ENCODE assay signal across 33 cellular contexts in the genomic region with DNA sequence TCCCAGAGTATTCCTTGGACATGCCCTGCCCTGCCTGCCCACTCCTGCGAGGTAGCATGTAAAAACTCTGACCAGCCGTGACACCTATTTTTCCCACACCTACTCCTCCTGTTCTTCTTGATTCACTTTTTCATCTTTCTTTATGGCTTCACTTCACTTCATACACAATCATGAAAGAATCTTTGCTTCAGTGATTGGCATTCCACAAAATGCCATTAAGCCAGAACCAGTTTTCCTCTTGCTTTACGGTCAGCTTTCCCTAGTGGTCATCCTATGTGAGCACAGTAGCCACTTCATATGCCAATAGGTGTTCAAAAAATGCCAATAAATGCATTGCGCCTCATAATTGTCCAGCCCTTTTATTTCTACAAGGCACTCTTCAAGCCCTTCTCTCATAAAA. TPM values are rescaled to one million over a fixed set of nuclear protein-coding genes. Genes with fewer than 3 reads are reported as not detected.
A peak's percentile ranks its signal among the peaks of the same experiment; 100 is the strongest.
DNase-seq lines count a peak whose midpoint lies in the region; ATAC-seq and TF ChIP-seq lines count a peak whose summit lies in the region.
"Had no signal": no experiment of that assay in that cellular context is flagged by ENCODE, and none has a peak within 500 bp of the region (broad histone marks: within the 10 kb centered on the region; RNA-seq: fewer than 3 reads in every experiment).

No MANE protein-coding gene starts in this region.

- peak; percentile 41 for DNase-seq in ACHN
- no peak for DNase-seq in RWPE2 (ENCODE audit: low spot score)
- no peak for DNase-seq in esophagus squamous epithelium (lab: John Stamatoyannopoulos, UW)
- no peak for DNase-seq in natural killer cell treated with Interleukin-12 subunit alpha and Interleukin-12 subunit beta and Interleukin-15 and Interleukin-18, amount 100 ng/mL, for 72 hours (ENCODE audit: low spot score)
- DNase-seq in dedifferentiated amniotic fluid mesenchymal stem cell (ENCODE audit: extremely low spot score) = no peak
- DNase-seq in HFFc6 = no peak
- no peak for DNase-seq in stimulated activated naive CD4-positive, alpha-beta T cell (lab: John Stamatoyannopoulos, UW)
- DNase-seq in stimulated activated CD4-positive, alpha-beta T cell treated with anti-CD3 and anti-CD28 coated beads, Interleukin-1b, Interleukin-23, amount 100 ng/mL, for 48 hours = no peak
- DNase-seq: activated CD4-positive, alpha-beta T cell treated with anti-CD3 and anti-CD28 coated beads for 4 hours; activated effector memory CD4-positive, alpha-beta T cell treated with anti-CD3 and anti-CD28 coated beads, Interleukin-2, amount 50 U/mL, for 16 hours; activated T-cell treated with anti-CD3 and anti-CD28 coated beads for 4 hours; CD8-positive, alpha-beta T cell; effector CD4-positive, alpha-beta T cell; foreskin melanocyte; heart right ventricle; Karpas-422; left colon; MV-4-11; NCI-H1436; NCI-H2081 treated with DMSO at 0.1 percent for 48 hours; NCI-H345; NCI-H748 treated with DMSO at 0.1 percent for 48 hours; pancreas; retina; SJCRH30; WERI-Rb-1 had no signal

- intact Hi-C loops in esophagus squamous epithelium (cut with DNase I) = no loop called here

- in situ Hi-C loops in ACHN (cut with HindIII; ENCODE audit: low pct_ligation_motif_present, low pct_unique_long_range_greater_than_20kb, low sequenced_read_pairs) = no loop called here

- H3K27me3 Mint-ChIP-seq in natural killer cell treated with Interleukin-12 subunit alpha and Interleukin-12 subunit beta and Interleukin-15 and Interleukin-18, amount 100 ng/mL, for 72 hours = no peaks in the 10 kb centered on the region
- peaks cover 7% of the 10 kb centered on the region; the same call in 1 of the 2 replicates for H3K27me3 Mint-ChIP-seq in HFFc6 (ENCODE audit: insufficient read depth)
- H3K27me3 Mint-ChIP-seq: activated naive CD8-positive, alpha-beta T cell; B cell had no signal

- peak overlapping the region; percentile 82 for H3K4me3 Mint-ChIP-seq in natural killer cell treated with Interleukin-12 subunit alpha and Interleukin-12 subunit beta and Interleukin-15 and Interleukin-18, amount 100 ng/mL, for 72 hours
- no peak overlapping the region for H3K4me3 Mint-ChIP-seq in HFFc6
- H3K4me3 Mint-ChIP-seq: activated CD8-positive, alpha-beta T cell treated with anti-CD3 and anti-CD28 coated beads, Interleukin-2, amount 10 ng/mL, durations not matched to agents 7 days and 5 days; activated naive CD8-positive, alpha-beta T cell; B cell; CD8-positive, alpha-beta T cell; neural progenitor cell; stimulated activated naive CD8-positive, alpha-beta T cell treated with anti-CD3 and anti-CD28 coated beads, Interleukin-15, Interleukin-2, amounts not matched to agents 100 ng/mL and 50 ng/mL, for 24 hours had no signal

- H3K4me1 ChIP-seq in RWPE2 (ENCODE audit: insufficient read depth, poor library complexity, severe bottlenecking) (peaks cover 16% of the 10 kb centered on the region), esophagus squamous epithelium (peaks cover 0 to 50% (median 6%) of the 10 kb centered on the region in 3 donors)
- H3K4me1 ChIP-seq: heart right ventricle, pancreas, SJCRH30 had no signal

- TF ChIP-seq CTCF in RWPE2 (IDR thresholded peaks at IDR 0.05; ENCODE audit: poor library complexity, severe bottlenecking) (no peak), esophagus squamous epithelium (IDR thresholded peaks at IDR 0.05) (no peak), HFFc6 (IDR thresholded peaks at IDR 0.05) (no peak)

- peaks cover 73 to 75% of the 10 kb centered on the region in 2 donors for H3K4me1 Mint-ChIP-seq in natural killer cell treated with Interleukin-12 subunit alpha and Interleukin-12 subunit beta and Interleukin-15 and Interleukin-18, amount 100 ng/mL, for 72 hours (ENCODE audit: low read depth in 2 of 2)
- no peaks in the 10 kb centered on the region for H3K4me1 Mint-ChIP-seq in HFFc6 (ENCODE audit: low read depth)
- H3K4me1 Mint-ChIP-seq: neural progenitor cell had no signal

- no peak overlapping the region for H3K4me3 ChIP-seq in RWPE2 (ENCODE audit: severe bottlenecking)
- H3K4me3 ChIP-seq in esophagus squamous epithelium = no peak overlapping the region
- H3K4me3 ChIP-seq: heart right ventricle, neural progenitor cell, pancreas, SJCRH30, skin epidermis, thoracic aorta had no signal

- no peaks in the 10 kb centered on the region for H3K36me3 ChIP-seq in RWPE2 (ENCODE audit: low read depth)
- H3K36me3 ChIP-seq in esophagus squamous epithelium = no peaks in the 10 kb centered on the region
- H3K36me3 ChIP-seq: heart right ventricle, neural progenitor cell, pancreas, SJCRH30, thoracic aorta, WERI-Rb-1 had no signal

- H3K27ac ChIP-seq in RWPE2 (ENCODE audit: poor library complexity, severe bottlenecking) (peak overlapping the region; percentile 51), esophagus squamous epithelium (peak overlapping the region; percentile 29 to 81 (median 56))
- H3K27ac ChIP-seq: heart right ventricle, neural progenitor cell, SJCRH30, thoracic aorta, WERI-Rb-1 had no signal

- 62 to 63% methylated on average over 4 of the region's 4 CpGs for WGBS in esophagus squamous epithelium, 2 donors

- H3K9me3 Mint-ChIP-seq in natural killer cell treated with Interleukin-12 subunit alpha and Interleukin-12 subunit beta and Interleukin-15 and Interleukin-18, amount 100 ng/mL, for 72 hours = peaks cover 2% of the 10 kb centered on the region
- peaks cover 4% of the 10 kb centered on the region; the same call in 1 of the 2 replicates for H3K9me3 Mint-ChIP-seq in HFFc6
- H3K9me3 Mint-ChIP-seq: CD8-positive, alpha-beta T cell; stimulated activated naive CD8-positive, alpha-beta T cell treated with anti-CD3 and anti-CD28 coated beads, Interleukin-15, Interleukin-2, amounts not matched to agents 100 ng/mL and 50 ng/mL, for 24 hours had no signal

- no peaks in the 10 kb centered on the region for H3K36me3 Mint-ChIP-seq in natural killer cell treated with Interleukin-12 subunit alpha and Interleukin-12 subunit beta and Interleukin-15 and Interleukin-18, amount 100 ng/mL, for 72 hours
- H3K36me3 Mint-ChIP-seq in HFFc6 (ENCODE audit: low read depth) = no peaks in the 10 kb centered on the region; the same call in 1 of the 2 replicates
- H3K36me3 Mint-ChIP-seq: activated naive CD8-positive, alpha-beta T cell; CD8-positive, alpha-beta T cell; neural progenitor cell had no signal

- ATAC-seq in RWPE2 (ENCODE audit: low read depth) = no peak
- ATAC-seq in natural killer cell treated with Interleukin-12 subunit alpha and Interleukin-12 subunit beta and Interleukin-15 and Interleukin-18, amount 100 ng/mL, for 72 hours = no peak
- ATAC-seq: CD8-positive, alpha-beta T cell; heart right ventricle; left colon had no signal

- no peaks in the 10 kb centered on the region for H3K9me3 ChIP-seq in RWPE2 (ENCODE audit: severe bottlenecking)
- no peaks in the 10 kb centered on the region for H3K9me3 ChIP-seq in esophagus squamous epithelium
- H3K9me3 ChIP-seq: heart right ventricle, pancreas, SJCRH30, thoracic aorta had no signal

- TF ChIP-seq POLR2A in esophagus squamous epithelium (IDR thresholded peaks at IDR 0.05) = no peak

- H3K27ac Mint-ChIP-seq in natural killer cell treated with Interleukin-12 subunit alpha and Interleukin-12 subunit beta and Interleukin-15 and Interleukin-18, amount 100 ng/mL, for 72 hours = peak overlapping the region; percentile 89 to 92
- no peak overlapping the region for H3K27ac Mint-ChIP-seq in HFFc6
- H3K27ac Mint-ChIP-seq: activated CD8-positive, alpha-beta T cell treated with anti-CD3 and anti-CD28 coated beads, Interleukin-2, amount 10 ng/mL, durations not matched to agents 7 days and 5 days; activated naive CD8-positive, alpha-beta T cell; B cell; CD8-positive, alpha-beta T cell; neural progenitor cell; stimulated activated naive CD8-positive, alpha-beta T cell treated with anti-CD3 and anti-CD28 coated beads, Interleukin-15, Interleukin-2, amounts not matched to agents 100 ng/mL and 50 ng/mL, for 24 hours had no signal

- H3K27me3 ChIP-seq in RWPE2 (ENCODE audit: insufficient read depth, poor library complexity, severe bottlenecking) = no peaks in the 10 kb centered on the region
- H3K27me3 ChIP-seq in esophagus squamous epithelium = no peaks in the 10 kb centered on the region
- H3K27me3 ChIP-seq: heart right ventricle, neural progenitor cell, pancreas, SJCRH30 had no signal

RNA-seq across cellular contexts. Expression of a gene that starts 42.5 kb away (rescaled TPM):
- total RNA-seq in esophagus squamous epithelium = 10 to 100 TPM in 1 of 4 donors, 1 to 10 TPM in 3; 2.6 to 18.5 (median 6.4) TPM
- total RNA-seq in natural killer cell treated with Interleukin-12 subunit alpha and Interleukin-12 subunit beta and Interleukin-15 and Interleukin-18, amount 100 ng/mL, for 72 hours = 10 to 100 TPM; 77.9 to 79.6 TPM
- under 1 TPM; 0.03 to 0.40 (median 0.09) TPM for total RNA-seq in HFFc6 (2021; fragmentation: NEBNext Ultra II Directional; extraction: Animal tissue kit (Norgen Biotek cat#: 25700))

Comparison
In these comparisons a context has a peak if more than half of its experiments do, and no peak if none do; other contexts are left out.
1. RNA of a gene that starts 42.5 kb away (total RNA-seq): 77.9 to 79.6 TPM in natural killer cell treated with Interleukin-12 subunit alpha and Interleukin-12 subunit beta and Interleukin-15 and Interleukin-18, amount 100 ng/mL, for 72 hours; 2.6 to 18.5 TPM in esophagus squamous epithelium and 0.03 to 0.40 TPM in HFFc6; every median in the first group is over 4 times any median in the second.